In the genomic region with DNA sequence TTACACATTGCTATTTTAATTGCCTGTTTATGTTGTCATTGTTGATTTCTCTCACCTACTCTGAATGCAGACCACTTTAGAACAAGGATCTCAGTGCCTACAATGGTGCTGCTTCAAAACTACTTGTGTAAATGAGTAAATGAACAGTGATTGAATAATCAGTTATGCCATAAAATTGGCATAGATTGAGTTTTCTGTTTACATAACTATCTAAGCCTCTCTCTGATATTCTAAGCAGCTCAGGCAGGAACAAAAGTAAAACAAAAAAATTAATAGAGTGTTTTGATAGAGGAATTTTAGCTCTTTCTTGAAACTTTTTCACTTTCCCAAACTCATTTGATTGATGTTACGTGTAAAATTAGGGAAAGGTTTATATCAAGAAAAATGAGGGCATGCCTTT, we compare ENCODE assay signal across 27 cellular contexts.
"Had no signal": no experiment of that assay in that cellular context is flagged by ENCODE, and none has a peak within 500 bp of the region (broad histone marks: within the 10 kb centered on the region; RNA-seq: fewer than 3 reads in every experiment).

No MANE protein-coding gene starts in this region.

- H3K4me1 Mint-ChIP-seq: naive thymus-derived CD4-positive, alpha-beta T cell; natural killer cell; stimulated activated effector memory CD8-positive, alpha-beta T cell treated with anti-CD3 and anti-CD28 coated beads, Interleukin-12 subunit alpha, Interleukin-12 subunit beta, amount 100 ng/mL, for 72 hours; stimulated activated naive B cell treated with anti-CD40 and anti-IgM and Interleukin-4, amounts not matched to agents 10 μg/mL and 1 μg/mL and 100 μg/mL, for 72 hours had no signal

- H3K36me3 ChIP-seq: neural progenitor cell, ovary, prostate gland, right atrium auricular region, right lobe of liver, sigmoid colon, stomach, thoracic aorta, thyroid gland, tibial nerve, upper lobe of left lung, uterus had no signal

- H3K36me3 Mint-ChIP-seq: naive thymus-derived CD4-positive, alpha-beta T cell; natural killer cell; neural progenitor cell; stimulated activated effector memory CD8-positive, alpha-beta T cell treated with anti-CD3 and anti-CD28 coated beads, Interleukin-12 subunit alpha, Interleukin-12 subunit beta, amount 100 ng/mL, for 72 hours; stimulated activated naive B cell treated with anti-CD40 and anti-IgM and Interleukin-4, amounts not matched to agents 10 μg/mL and 1 μg/mL and 100 μg/mL, for 72 hours had no signal

- H3K27ac ChIP-seq: neural progenitor cell, ovary, prostate gland, right atrium auricular region, right lobe of liver, sigmoid colon, thoracic aorta, thyroid gland, tibial nerve, upper lobe of left lung, uterus had no signal

- H3K4me1 ChIP-seq: prostate gland, right atrium auricular region, right lobe of liver, thyroid gland, tibial nerve, uterus had no signal

- FAIRE-seq: small intestine had no signal

- H3K9me3 ChIP-seq: ovary, prostate gland, right atrium auricular region, right lobe of liver, sigmoid colon, stomach, thoracic aorta, thyroid gland, tibial nerve, upper lobe of left lung, uterus had no signal

- ATAC-seq: naive thymus-derived CD4-positive, alpha-beta T cell; natural killer cell; right lobe of liver; stimulated activated effector memory CD8-positive, alpha-beta T cell treated with anti-CD3 and anti-CD28 coated beads, Interleukin-12 subunit alpha, Interleukin-12 subunit beta, amount 100 ng/mL, for 72 hours; stimulated activated naive B cell treated with anti-CD40 and anti-IgM and Interleukin-4, amounts not matched to agents 10 μg/mL and 1 μg/mL and 100 μg/mL, for 72 hours had no signal

- H3K4me2 ChIP-seq: neural progenitor cell had no signal

- H3K27ac Mint-ChIP-seq: naive thymus-derived CD4-positive, alpha-beta T cell; natural killer cell; nephron; neural progenitor cell; stimulated activated effector memory CD8-positive, alpha-beta T cell treated with anti-CD3 and anti-CD28 coated beads, Interleukin-12 subunit alpha, Interleukin-12 subunit beta, amount 100 ng/mL, for 72 hours; stimulated activated naive B cell treated with anti-CD40 and anti-IgM and Interleukin-4, amounts not matched to agents 10 μg/mL and 1 μg/mL and 100 μg/mL, for 72 hours; stimulated activated naive CD8-positive, alpha-beta T cell treated with anti-CD3 and anti-CD28 coated beads, Interleukin-15, Interleukin-2, amounts not matched to agents 100 ng/mL and 50 ng/mL, for 24 hours had no signal

- H3K27me3 Mint-ChIP-seq: stimulated activated naive B cell treated with anti-CD40 and anti-IgM and Interleukin-4, amounts not matched to agents 10 μg/mL and 1 μg/mL and 100 μg/mL, for 72 hours; stimulated activated naive CD8-positive, alpha-beta T cell treated with anti-CD3 and anti-CD28 coated beads, Interleukin-15, Interleukin-2, amounts not matched to agents 100 ng/mL and 50 ng/mL, for 24 hours had no signal

- H3K27me3 ChIP-seq: neural progenitor cell, ovary, right atrium auricular region, right lobe of liver, sigmoid colon, stomach, thyroid gland, tibial nerve, upper lobe of left lung, uterus had no signal

- H3K4me3 Mint-ChIP-seq: naive thymus-derived CD4-positive, alpha-beta T cell; natural killer cell; nephron; neural progenitor cell; stimulated activated effector memory CD8-positive, alpha-beta T cell treated with anti-CD3 and anti-CD28 coated beads, Interleukin-12 subunit alpha, Interleukin-12 subunit beta, amount 100 ng/mL, for 72 hours; stimulated activated naive B cell treated with anti-CD40 and anti-IgM and Interleukin-4, amounts not matched to agents 10 μg/mL and 1 μg/mL and 100 μg/mL, for 72 hours; stimulated activated naive CD8-positive, alpha-beta T cell treated with anti-CD3 and anti-CD28 coated beads, Interleukin-15, Interleukin-2, amounts not matched to agents 100 ng/mL and 50 ng/mL, for 24 hours had no signal

- H3K9me3 Mint-ChIP-seq: nephron; neural progenitor cell; stimulated activated naive CD8-positive, alpha-beta T cell treated with anti-CD3 and anti-CD28 coated beads, Interleukin-15, Interleukin-2, amounts not matched to agents 100 ng/mL and 50 ng/mL, for 24 hours had no signal

- H2AFZ ChIP-seq: neural progenitor cell had no signal

- DNase-seq: naive thymus-derived CD4-positive, alpha-beta T cell; natural killer cell; occipital lobe; ovary; retina; right lobe of liver; sigmoid colon; stimulated activated CD4-positive, alpha-beta T cell treated with anti-CD3 and anti-CD28 coated beads, Interleukin-15, amount 100 ng/mL, for 24 hours; stimulated activated CD4-positive, alpha-beta T cell treated with anti-CD3 and anti-CD28 coated beads, Interleukin-2, amount 100 ng/mL, for 24 hours; stimulated activated CD4-positive, alpha-beta T cell treated with anti-CD3 and anti-CD28 coated beads, Interleukin-2, amount 100 ng/mL, for 48 hours; stimulated activated CD4-positive, alpha-beta T cell treated with anti-CD3 and anti-CD28 coated beads, Interleukin-4, amount 100 ng/mL, for 24 hours; stimulated activated naive B cell treated with anti-CD40 and anti-IgM and Interleukin-4, amounts not matched to agents 10 μg/mL and 1 μg/mL and 100 μg/mL, for 72 hours; stimulated activated naive CD4-positive, alpha-beta T cell treated with Interleukin-2 at 50 U/mL for 16 hours; stomach; thyroid gland; trophoblast cell; upper lobe of left lung; uterus had no signal

- H3K4me3 ChIP-seq: neural progenitor cell, ovary, prostate gland, right atrium auricular region, right lobe of liver, sigmoid colon, stomach, thoracic aorta, thyroid gland, tibial nerve, upper lobe of left lung, uterus had no signal
